1 cellular context compared by ENCODE assay signal in the genomic region with DNA sequence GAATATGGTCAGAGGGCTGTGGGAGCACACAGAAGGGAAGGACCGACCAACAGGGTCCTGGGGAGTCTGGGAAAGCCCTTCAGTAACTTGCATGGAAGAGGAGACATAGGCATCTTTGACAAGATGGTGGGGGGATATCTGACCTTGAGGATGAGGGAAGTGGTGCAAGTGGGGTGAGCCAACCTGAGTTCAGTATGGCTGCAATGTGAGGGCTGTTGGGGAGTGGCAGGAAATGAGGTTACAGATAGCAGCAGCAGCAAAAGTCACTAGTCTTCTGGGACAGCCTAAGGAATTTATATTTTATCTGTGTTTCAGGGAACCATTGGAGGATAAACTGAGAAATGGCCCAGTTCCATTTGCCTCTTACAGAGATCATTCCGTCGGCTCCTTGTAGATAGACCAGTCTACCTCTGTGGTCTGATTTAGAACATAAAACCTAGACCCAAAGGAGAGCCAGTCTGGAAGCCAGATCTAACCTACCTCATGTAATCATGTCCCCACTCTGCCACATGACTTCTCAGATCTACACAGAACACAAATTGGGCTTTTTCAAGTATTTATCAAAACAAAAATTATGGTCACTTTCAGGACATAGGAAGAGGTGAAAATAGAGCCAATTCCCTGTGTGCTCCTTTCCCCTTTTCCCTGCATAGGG.
TF ChIP-seq lines count a peak whose summit lies in the region.

No MANE protein-coding gene starts in this region.

TF ChIP-seq in GM12878, 131 proteins besides CTCF, POLR2A, EP300 and RAD21:
- TF ChIP-seq SIN3A (IDR thresholded peaks at IDR 0.05; ENCODE audit: low read depth, low read length) (no peak), MTA3 (IDR thresholded peaks at IDR 0.05; ENCODE audit: borderline replicate concordance, low read length) (no peak), RUNX3 (IDR thresholded peaks at IDR 0.05; ENCODE audit: low read length) (0 out of 2 replicates have a peak, but pooled peaks have one; percentile 17), MTA2 (IDR thresholded peaks at IDR 0.05; ENCODE audit: low read depth) (no peak), SRF (IDR thresholded peaks at IDR 0.05; ENCODE audit: low read depth in 2 of 2, low read length in 2 of 2) (no peak), DPF2 (IDR thresholded peaks at IDR 0.05) (no peak), ETV6 (conservative IDR thresholded peaks at IDR 0.05 in 1 of 2, IDR thresholded peaks at IDR 0.05 in 1 of 2; ENCODE audit: borderline replicate concordance in 1 of 2, low read depth in 1 of 2) (no peak)
